ENCODE assay signal across 8 cellular contexts in genomic region chr6:111845441-111845871, GRCh38. TPM values are rescaled to one million over a fixed set of nuclear protein-coding genes. Genes with fewer than 3 reads are reported as not detected.
DNase-seq lines count a peak whose midpoint lies in the region; ATAC-seq, FAIRE-seq and TF ChIP-seq lines count a peak whose summit lies in the region.

No MANE protein-coding gene starts in this region.

- CTCF ChIA-PET in GM10248 (lab: Yijun Ruan, JAX): interaction anchor here (0.8 to 2.2 kb wide), 10 partner anchors 9 to 587 kb away, joined by 3 to 7 read pairs (median 5); a partner anchor contains a TSS

- POLR2A ChIA-PET in GM10248 (lab: Yijun Ruan, JAX): interaction anchor here (0.5 to 0.7 kb wide), 2 partner anchors 16 to 196 kb away, joined by 3 read pairs; no protein-coding TSS in a partner anchor

- DNase-seq in GM10248 (ENCODE audit: extremely low spot score): peak; percentile 71
- peak; percentile 27 for DNase-seq in fibroblast of pulmonary artery (ENCODE audit: low read depth)
- no peak for DNase-seq in amygdala (lab: John Stamatoyannopoulos, UW)
- DNase-seq in frontal cortex (ENCODE audit: low spot score in 2 of 2): no peak
- no peak for DNase-seq in ecto neural progenitor cell (ENCODE audit: low spot score)
- no peak for DNase-seq in SKM-1 (lab: John Stamatoyannopoulos, UW; ENCODE audit: unreplicated experiment)

- H3K4me3 ChIP-seq in fibroblast of pulmonary artery (replicated peaks; ENCODE audit: low read depth, low read length): no peak overlapping the region

- peak; percentile 17 for TF ChIP-seq CTCF in GM10248 (IDR thresholded peaks at IDR 0.05; ENCODE audit: control extremely low read depth, extremely low read depth, low read depth, missing control alignments)
- no peak for TF ChIP-seq CTCF in fibroblast of pulmonary artery (IDR thresholded peaks at IDR 0.05; ENCODE audit: low read length, missing control alignments)

- peak; percentile 67 for ATAC-seq in GM19463 (IDR thresholded peaks at IDR 0.05; ENCODE audit: unreplicated experiment)
- ATAC-seq in HG03432 (IDR thresholded peaks at IDR 0.05; ENCODE audit: unreplicated experiment): peak; percentile 71

- FAIRE-seq in frontal cortex (lab: Jason Lieb, UNC): no peak

RNA-seq across cellular contexts. Expression of gene FYN, which starts 27.8 kb away (rescaled TPM):
- 319 TPM for total RNA-seq in frontal cortex

Comparison
In these comparisons a context has a peak if more than half of its experiments do, and no peak if none do; other contexts are left out.
1. DNase-seq: peak in GM10248 (single experiment) and fibroblast of pulmonary artery (single experiment); none in amygdala (0 of 56), frontal cortex (0 of 2), ecto neural progenitor cell (single experiment) and SKM-1 (single experiment).